In the genomic region with DNA sequence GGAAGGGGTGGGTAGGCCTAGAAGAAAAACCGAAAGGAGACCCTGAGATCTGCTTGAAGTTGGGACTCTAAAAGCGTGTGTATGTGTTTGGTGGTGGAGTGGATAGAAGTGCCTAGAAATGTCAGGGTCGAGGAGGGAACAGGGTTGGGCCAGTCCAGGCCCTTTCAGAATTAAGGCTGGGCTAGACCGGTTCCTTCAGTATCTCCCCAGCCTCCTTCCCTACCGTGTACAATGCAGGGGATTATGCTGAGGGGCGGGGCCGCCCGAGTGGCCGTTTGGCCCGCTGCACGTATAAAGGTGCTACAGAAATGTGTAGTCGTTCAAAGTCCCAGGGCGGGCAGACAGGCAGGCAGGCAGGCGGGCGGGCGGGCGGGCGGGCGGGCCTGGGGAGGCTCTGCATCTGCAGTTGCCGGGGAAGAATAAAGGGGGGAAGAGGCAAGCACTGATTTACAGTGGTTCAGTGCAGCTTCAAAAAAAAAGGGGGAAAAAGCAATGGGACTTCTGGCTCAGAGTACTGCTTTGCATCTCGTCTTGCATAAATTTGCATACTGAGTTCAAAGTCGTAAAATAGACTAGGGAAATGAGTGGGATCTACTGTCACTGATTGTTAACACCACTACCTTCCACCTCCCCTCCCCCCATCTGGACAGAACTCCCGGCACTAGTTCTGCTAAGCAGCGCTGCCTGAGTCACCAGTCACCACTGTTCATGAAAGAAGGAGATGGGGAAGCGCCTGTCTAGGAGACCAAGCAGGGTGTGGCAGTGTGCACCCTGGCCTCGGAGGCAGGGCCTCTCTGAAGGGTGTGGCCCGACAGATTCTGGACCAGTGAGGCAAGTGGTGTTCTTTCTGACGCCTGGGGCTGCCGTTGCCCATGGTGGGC, we compare ENCODE assay signal across 10 cellular contexts. TPM values are rescaled to one million over a fixed set of nuclear protein-coding genes. Genes with fewer than 3 reads are reported as not detected.
A peak's percentile ranks its signal among the peaks of the same experiment; 100 is the strongest.
DNase-seq lines count a peak whose midpoint lies in the region; ATAC-seq, FAIRE-seq and TF ChIP-seq lines count a peak whose summit lies in the region.
"Had no signal": no experiment of that assay in that cellular context is flagged by ENCODE, and none has a peak within 500 bp of the region (broad histone marks: within the 10 kb centered on the region; RNA-seq: fewer than 3 reads in every experiment).

No MANE protein-coding gene starts in this region.

- WGBS in esophagus squamous epithelium, 2 donors: 16 to 25% methylated on average over 21 of the region's 29 CpGs

- peaks cover 0 to 34% (median 0%) of the 10 kb centered on the region in 4 donors for H3K27me3 ChIP-seq in esophagus squamous epithelium

- no peaks in the 10 kb centered on the region for H3K9me3 ChIP-seq in esophagus squamous epithelium
- H3K9me3 ChIP-seq: tibial nerve had no signal

- H3K36me3 ChIP-seq in esophagus squamous epithelium: peaks cover 0 to 27% (median 0%) of the 10 kb centered on the region in 3 donors
- H3K36me3 ChIP-seq: tibial nerve had no signal

- no peak for ATAC-seq in HG03432 (IDR thresholded peaks at IDR 0.05; ENCODE audit: unreplicated experiment)

- peaks cover 27 to 55% (median 27%) of the 10 kb centered on the region in 3 donors for H3K4me1 ChIP-seq in esophagus squamous epithelium

- H3K4me3 ChIP-seq in esophagus squamous epithelium: peak overlapping the region in 3 of 4 donors; percentile 66 to 76 (median 76)

- intact Hi-C loops in esophagus squamous epithelium (cut with DNase I): no loop called here
- intact Hi-C loops in posterior vena cava (cut with DNase I): no loop called here

- TF ChIP-seq POLR2A in H54 (IDR thresholded peaks at IDR 0.05; ENCODE audit: low read depth, low read length): no peak
- TF ChIP-seq POLR2A in esophagus squamous epithelium (IDR thresholded peaks at IDR 0.05): peak in 1 of 4 donors; percentile 22

- peak overlapping the region; percentile 69 to 89 (median 80) for H3K27ac ChIP-seq in esophagus squamous epithelium
- H3K27ac ChIP-seq: HL-60 had no signal

- TF ChIP-seq CTCF in esophagus squamous epithelium (IDR thresholded peaks at IDR 0.05): no peak

- peak; percentile 82 for FAIRE-seq in H54 (lab: Jason Lieb, UNC)

- DNase-seq in H54 (ENCODE audit: insufficient read length, low spot score) (peak; percentile 90), NOMO-1 treated with dmso at 0.1 percent for 144 hours (lab: John Stamatoyannopoulos, UW; ENCODE audit: unreplicated experiment) (peak; percentile 64), esophagus squamous epithelium (lab: John Stamatoyannopoulos, UW) (no peak), posterior vena cava (ENCODE audit: low spot score) (peak; percentile 72), germinal center (ENCODE audit: low spot score) (no peak), nucleus accumbens (lab: John Stamatoyannopoulos, UW) (no peak)
- no peak for DNase-seq in activated CD8-positive, alpha-beta memory T cell treated with anti-CD3 and anti-CD28 coated beads, Interleukin-2, amount 50 U/mL, for 4 hours

RNA-seq across cellular contexts. Expression of a gene that starts 3.6 kb away (rescaled TPM):
- total RNA-seq in esophagus squamous epithelium (100 to 1,000 TPM; 113 to 207 (median 167) TPM), posterior vena cava (10 to 100 TPM; 37.9 to 54.8 TPM)

RNA-seq across cellular contexts. Expression of a gene that starts 58.5 kb away (rescaled TPM):
- 100 to 1,000 TPM in 2 of 4 donors, 10 to 100 TPM in 2; 26.9 to 899 (median 95.4) TPM for total RNA-seq in esophagus squamous epithelium
- 1,000 to 10,000 TPM in 1 of 2 donors, 100 to 1,000 TPM in 1; 466 to 1,458 TPM for total RNA-seq in posterior vena cava

Comparison
In these comparisons a context has a peak if more than half of its experiments do, and no peak if none do; other contexts are left out.
1. DNase-seq: peak in H54 (single experiment), NOMO-1 treated with dmso at 0.1 percent for 144 hours (single experiment) and posterior vena cava (single experiment); none in esophagus squamous epithelium (single experiment), germinal center (single experiment), activated CD8-positive, alpha-beta memory T cell treated with anti-CD3 and anti-CD28 coated beads, Interleukin-2, amount 50 U/mL, for 4 hours (single experiment) and nucleus accumbens (0 of 56).